In genomic region chr18:44325903-44326650, GRCh38 we compare ENCODE assay signal across 1 cellular context.
TF ChIP-seq lines count a peak whose summit lies in the region.

No MANE protein-coding gene starts in this region.

TF ChIP-seq in K562, 482 proteins besides CTCF, POLR2A, EP300 and RAD21 (continued from another document):
- TF ChIP-seq PREB (CRISPR knock-in tag; IDR thresholded peaks at IDR 0.05) (no peak), ZNF395 (CRISPR knock-in tag; IDR thresholded peaks at IDR 0.05) (no peak), ZNF140 (CRISPR knock-in tag; IDR thresholded peaks at IDR 0.05) (no peak)
